In genomic region chr6:28960846-28961500, GRCh38 we compare ENCODE assay signal across 15 cellular contexts.
"Had no signal": no experiment of that assay in that cellular context is flagged by ENCODE, and none has a peak within 500 bp of the region (broad histone marks: within the 10 kb centered on the region; RNA-seq: fewer than 3 reads in every experiment).

No MANE protein-coding gene starts in this region.

- H3K27me3 ChIP-seq: thyroid gland had no signal

- DNase-seq: activated CD4-positive, alpha-beta T cell treated with anti-CD3 and anti-CD28 coated beads for 1 hour; activated CD4-positive, alpha-beta T cell treated with anti-CD3 and anti-CD28 coated beads, Interleukin-2, amount 50 U/mL, for 4 hours; activated gamma-delta T cell treated with Interleukin-2 at 50 U/mL for 16 hours; activated T-cell treated with anti-CD3 and anti-CD28 coated beads for 4 hours; amniotic stem cell; effector CD8-positive, alpha-beta T cell; foreskin fibroblast; left cardiac atrium; lower lobe of right lung; stimulated activated CD8-positive, alpha-beta memory T cell treated with anti-CD3 and anti-CD28 coated beads, Interleukin-4, amount 100 ng/mL, for 48 hours; stimulated activated naive CD4-positive, alpha-beta T cell; T1000; thyroid gland; WERI-Rb-1 had no signal

- H3K4me1 ChIP-seq: lower lobe of right lung, thyroid gland had no signal

- H3K36me3 ChIP-seq: lower lobe of right lung, thyroid gland, WERI-Rb-1 had no signal

- ATAC-seq: left cardiac atrium, lower lobe of right lung had no signal

- H3K27ac ChIP-seq: epithelial cell of prostate, lower lobe of right lung, thyroid gland, WERI-Rb-1 had no signal

- H3K4me3 ChIP-seq: lower lobe of right lung, thyroid gland had no signal

- H3K9me3 ChIP-seq: lower lobe of right lung, thyroid gland had no signal
